17 cellular contexts compared by ENCODE assay signal in genomic region chr4:112247021-112247420, GRCh38. TPM values are rescaled to one million over a fixed set of nuclear protein-coding genes. Genes with fewer than 3 reads are reported as not detected.
DNase-seq lines count a peak whose midpoint lies in the region; ATAC-seq and TF ChIP-seq lines count a peak whose summit lies in the region.
"Had no signal": no experiment of that assay in that cellular context is flagged by ENCODE, and none has a peak within 500 bp of the region (broad histone marks: within the 10 kb centered on the region; RNA-seq: fewer than 3 reads in every experiment).

No MANE protein-coding gene starts in this region.

- no peaks in the 10 kb centered on the region for H3K9me2 ChIP-seq in GM23338 (ENCODE audit: insufficient read depth)

- intact Hi-C loops in IMR-90 (cut with micrococcal nuclease) = no loop called here

- H3K23ac ChIP-seq in IMR-90 (ENCODE audit: low read depth, low read length) = no peak overlapping the region

- no peak overlapping the region for H2BK5ac ChIP-seq in IMR-90 (ENCODE audit: low read depth, low read length, poor library complexity, severe bottlenecking)

- H3K27me3 ChIP-seq in GM23338 (ENCODE audit: insufficient read depth) (no peaks in the 10 kb centered on the region), IMR-90 (ENCODE audit: control insufficient read depth, insufficient read depth, low read length) (no peaks in the 10 kb centered on the region), iPS-15b (ENCODE audit: control insufficient read depth, insufficient read depth, low read length) (no peaks in the 10 kb centered on the region)
- H3K27me3 ChIP-seq: BLaER1 had no signal

- no peak for ATAC-seq in activated T-cell treated with anti-CD3 and anti-CD28 coated beads, Interleukin-2, amount 50 U/mL, for 72 hours (replicated peaks in 1 of 2)
- ATAC-seq in activated T-cell treated with anti-CD3 and anti-CD28 coated beads, Interleukin-2, amount 50 U/mL, for 4 hours = no peak
- ATAC-seq in GM23338 = no peak
- no peak for ATAC-seq in IMR-90 (ENCODE audit: low read depth)
- no peak for ATAC-seq in HG02759 (IDR thresholded peaks at IDR 0.05; ENCODE audit: unreplicated experiment)

- no peak overlapping the region for H4K8ac ChIP-seq in IMR-90 (ENCODE audit: low read depth in 2 of 2, low read length in 2 of 2)

- peak overlapping the region; percentile 13; the same call in 1 of the 2 replicates for H3K4me2 ChIP-seq in GM23338
- H3K4me2 ChIP-seq in IMR-90 (ENCODE audit: low read depth, low read length) = no peak overlapping the region
- H3K4me2 ChIP-seq: BLaER1 had no signal

- TF ChIP-seq POLR2A in IMR-90 (IDR thresholded peaks at IDR 0.05; ENCODE audit: low read depth, low read length) = no peak

- H4K20me1 ChIP-seq in GM23338 (replicated peaks; ENCODE audit: insufficient read depth) = no peaks in the 10 kb centered on the region; the same call in 1 of the 2 replicates
- no peaks in the 10 kb centered on the region for H4K20me1 ChIP-seq in IMR-90 (ENCODE audit: insufficient read depth, low read length)

- in situ Hi-C loops in IMR-90 (cut with MboI; ENCODE audit: low sequenced_read_pairs) = no loop called here

- H3K36me3 Mint-ChIP-seq in activated T-cell treated with anti-CD3 and anti-CD28 coated beads, Interleukin-2, amount 50 U/mL, for 72 hours (ENCODE audit: insufficient read depth in 2 of 2) = peaks cover 2 to 4% of the 10 kb centered on the region in 2 donors
- peaks cover 7% of the 10 kb centered on the region for H3K36me3 Mint-ChIP-seq in activated T-cell treated with anti-CD3 and anti-CD28 coated beads, Interleukin-2, amount 50 U/mL, for 4 hours (ENCODE audit: insufficient read depth)
- no peaks in the 10 kb centered on the region for H3K36me3 Mint-ChIP-seq in GM23338 (ENCODE audit: low read depth)

- no peak for DNase-seq in activated T-cell treated with anti-CD3 and anti-CD28 coated beads, Interleukin-2, amount 50 U/mL, for 72 hours
- DNase-seq in activated T-cell treated with anti-CD3 and anti-CD28 coated beads, Interleukin-2, amount 50 U/mL, for 4 hours = no peak
- DNase-seq in GM23338 (ENCODE audit: low spot score) = no peak
- no peak for DNase-seq in IMR-90
- DNase-seq in middle frontal gyrus (ENCODE audit: extremely low spot score, low spot score) = no peak
- DNase-seq in hepatic stellate cell (ENCODE audit: low spot score) = no peak
- DNase-seq: CD4-positive, alpha-beta memory T cell; DMS79 treated with DMSO at 0.1 percent for 48 hours; GF-D8; GOT3; KBM-7 had no signal

- H2AK5ac ChIP-seq in IMR-90 (ENCODE audit: low read depth, low read length) = no peak overlapping the region

- no peak overlapping the region for H4K91ac ChIP-seq in IMR-90 (ENCODE audit: insufficient read depth, low read depth, low read length)

- H3K4me3 Mint-ChIP-seq in activated T-cell treated with anti-CD3 and anti-CD28 coated beads, Interleukin-2, amount 50 U/mL, for 72 hours = no peak overlapping the region
- no peak overlapping the region for H3K4me3 Mint-ChIP-seq in activated T-cell treated with anti-CD3 and anti-CD28 coated beads, Interleukin-2, amount 50 U/mL, for 4 hours
- H3K4me3 Mint-ChIP-seq in GM23338 = peak overlapping the region; percentile 22; the same call in 2 of the 3 replicates
- H3K4me3 Mint-ChIP-seq: CD14-positive monocyte; CD4-positive, alpha-beta memory T cell had no signal

- H3K9me1 ChIP-seq in IMR-90 (ENCODE audit: insufficient read depth, low read length) = no peaks in the 10 kb centered on the region

- no peak overlapping the region for H4K5ac ChIP-seq in IMR-90 (ENCODE audit: low read depth, low read length)

- no peak overlapping the region for H3K56ac ChIP-seq in IMR-90 (ENCODE audit: extremely low read depth, insufficient read depth, low read length)

- H3K27ac Mint-ChIP-seq in activated T-cell treated with anti-CD3 and anti-CD28 coated beads, Interleukin-2, amount 50 U/mL, for 72 hours = peak overlapping the region; percentile 75
- H3K27ac Mint-ChIP-seq in GM23338 = peak overlapping the region; percentile 34; the same call in 1 of the 2 replicates

- no peak overlapping the region for H2AK9ac ChIP-seq in IMR-90 (replicated peaks; ENCODE audit: low read depth, low read length, poor library complexity)

- H3K4me3 ChIP-seq in GM23338 (no peak overlapping the region), IMR-90 (ENCODE audit: insufficient read depth, low read depth, low read length) (no peak overlapping the region), iPS-15b (ENCODE audit: low read depth, low read length) (peak overlapping the region; percentile 6)
- H3K4me3 ChIP-seq: BLaER1, HAP-1 had no signal

- H3K27me3 Mint-ChIP-seq in activated T-cell treated with anti-CD3 and anti-CD28 coated beads, Interleukin-2, amount 50 U/mL, for 72 hours (ENCODE audit: low read depth) = no peaks in the 10 kb centered on the region
- no peaks in the 10 kb centered on the region for H3K27me3 Mint-ChIP-seq in activated T-cell treated with anti-CD3 and anti-CD28 coated beads, Interleukin-2, amount 50 U/mL, for 4 hours (ENCODE audit: low read depth)
- H3K27me3 Mint-ChIP-seq in GM23338 (ENCODE audit: insufficient read depth, low read depth, poor library complexity) = peaks cover 2% of the 10 kb centered on the region
- H3K27me3 Mint-ChIP-seq: CD4-positive, alpha-beta memory T cell had no signal

- no peak overlapping the region for H2BK20ac ChIP-seq in IMR-90 (ENCODE audit: low read depth, low read length)

- H3K9me3 Mint-ChIP-seq in activated T-cell treated with anti-CD3 and anti-CD28 coated beads, Interleukin-2, amount 50 U/mL, for 72 hours = no peaks in the 10 kb centered on the region
- H3K9me3 Mint-ChIP-seq in activated T-cell treated with anti-CD3 and anti-CD28 coated beads, Interleukin-2, amount 50 U/mL, for 4 hours = no peaks in the 10 kb centered on the region
- H3K9me3 Mint-ChIP-seq in GM23338 = no peaks in the 10 kb centered on the region
- H3K9me3 Mint-ChIP-seq: CD14-positive monocyte; CD4-positive, alpha-beta memory T cell had no signal

- CTCF ChIA-PET in IMR-90 (lab: Yijun Ruan, JAX) = interaction anchor here (0.6 kb wide), 1 partner anchor 13 kb away, joined by 4 read pairs; no protein-coding TSS in a partner anchor

- H3K4ac ChIP-seq in IMR-90 (ENCODE audit: low read depth, low read length) = no peak overlapping the region

- H3K27ac ChIP-seq in GM23338 (ENCODE audit: low read depth) = peak overlapping the region; percentile 13; the same call in 1 of the 2 replicates
- no peak overlapping the region for H3K27ac ChIP-seq in IMR-90 (ENCODE audit: insufficient read depth, low read length)
- H3K27ac ChIP-seq: 22Rv1, BLaER1 had no signal

- no CpG with 5 or more reads among the region's 3 CpGs for WGBS in IMR-90 (ENCODE audit: extremely low coverage in 2 of 2, insufficient read length in 1 of 2), 2 experiments

- H3K9ac ChIP-seq in IMR-90 (ENCODE audit: low read depth, low read length) = no peak overlapping the region
- H3K9ac ChIP-seq in iPS-15b (ENCODE audit: low read depth, low read length) = no peak overlapping the region
- H3K9ac ChIP-seq: BLaER1 had no signal

- H3K79me2 ChIP-seq in GM23338 (replicated peaks; ENCODE audit: insufficient read depth) = peaks cover 90% of the 10 kb centered on the region

- H3K79me1 ChIP-seq in IMR-90 (ENCODE audit: low read depth in 1 of 2, low read length in 2 of 2) = peaks cover 7 to 12% of the 10 kb centered on the region in 2 experiments; a peak in 1 of 4 replicates

- H3K9me3 ChIP-seq in IMR-90 (ENCODE audit: control insufficient read depth, insufficient read depth, low read length) (no peaks in the 10 kb centered on the region), iPS-15b (ENCODE audit: control insufficient read depth, insufficient read depth, low read length) (no peaks in the 10 kb centered on the region)
- H3K9me3 ChIP-seq: BLaER1, HAP-1 had no signal

- H2AFZ ChIP-seq in GM23338 = no peak overlapping the region
- H2AFZ ChIP-seq in IMR-90 (replicated peaks; ENCODE audit: low read length, poor library complexity) = no peak overlapping the region

- POLR2A ChIA-PET in IMR-90 (lab: Charles Lee; ENCODE audit: unreplicated experiment) = no interaction called here

- no peak overlapping the region for H3K18ac ChIP-seq in IMR-90 (ENCODE audit: low read depth, low read length)

- H2BK120ac ChIP-seq in IMR-90 (ENCODE audit: low read depth, low read length) = no peak overlapping the region

- dilution Hi-C loops in IMR-90 (cut with HindIII; ENCODE audit: low sequenced_read_pairs, unreplicated experiment) = no loop called here

- BruUV-seq in IMR-90 (replicated peaks; lab: Mats Ljungman, UMichigan) = no TSS peak

- peaks cover 9% of the 10 kb centered on the region for H3K4me1 Mint-ChIP-seq in activated T-cell treated with anti-CD3 and anti-CD28 coated beads, Interleukin-2, amount 50 U/mL, for 72 hours (ENCODE audit: low read depth)
- peaks cover 7% of the 10 kb centered on the region for H3K4me1 Mint-ChIP-seq in activated T-cell treated with anti-CD3 and anti-CD28 coated beads, Interleukin-2, amount 50 U/mL, for 4 hours (ENCODE audit: low read depth)
- peaks cover 36% of the 10 kb centered on the region for H3K4me1 Mint-ChIP-seq in GM23338

- no peaks in the 10 kb centered on the region for H3K36me3 ChIP-seq in GM23338 (ENCODE audit: insufficient read depth)
- no peaks in the 10 kb centered on the region for H3K36me3 ChIP-seq in IMR-90 (ENCODE audit: control insufficient read depth, insufficient read depth, low read length)
- no peaks in the 10 kb centered on the region for H3K36me3 ChIP-seq in iPS-15b (ENCODE audit: control insufficient read depth, insufficient read depth, low read length)
- H3K36me3 ChIP-seq: HAP-1 had no signal

- no peak for TF ChIP-seq RAD21 in IMR-90 (IDR thresholded peaks at IDR 0.05; ENCODE audit: low read length)

- no peaks in the 10 kb centered on the region for H3F3A ChIP-seq in GM23338 (replicated peaks; ENCODE audit: low read depth)

- H3K4me1 ChIP-seq in GM23338 (ENCODE audit: insufficient read depth) = peaks cover 13% of the 10 kb centered on the region
- H3K4me1 ChIP-seq in IMR-90 (ENCODE audit: control insufficient read depth, insufficient read depth, low read length) = no peaks in the 10 kb centered on the region
- peaks cover 8% of the 10 kb centered on the region for H3K4me1 ChIP-seq in iPS-15b (ENCODE audit: control insufficient read depth, insufficient read depth, low read length)
- H3K4me1 ChIP-seq: BLaER1 had no signal

- no peak overlapping the region for H2BK15ac ChIP-seq in IMR-90 (ENCODE audit: low read depth, low read length)

- TF ChIP-seq CTCF in GM23338 (conservative IDR thresholded peaks at IDR 0.05; ENCODE audit: low read depth in 2 of 2) = no peak
- no peak for TF ChIP-seq CTCF in IMR-90 (conservative IDR thresholded peaks at IDR 0.05; ENCODE audit: low read depth, low read length)

- no peak overlapping the region for H3K14ac ChIP-seq in IMR-90 (replicated peaks; ENCODE audit: low read depth, low read length)

RNA-seq across cellular contexts. Expression of gene AP1AR, which starts 15.4 kb away (rescaled TPM):
- total RNA-seq in activated T-cell treated with anti-CD3 and anti-CD28 coated beads, Interleukin-2, amount 50 U/mL, for 72 hours = 10 to 100 TPM; 21.6 to 33.2 TPM
- 10 to 100 TPM; 19.1 to 27.4 (median 20.6) TPM for total RNA-seq in activated T-cell treated with anti-CD3 and anti-CD28 coated beads, Interleukin-2, amount 50 U/mL, for 4 hours
- 25.5 and 28.0 TPM in 2 replicates for total RNA-seq in GM23338 (2014; rRNA removed; shearing (Covaris generic))
- polyA plus RNA-seq in GM23338 (2016; fragmentation: Nextera tagmentation; extraction: Ambion mirVana) (17.5 and 18.5 TPM in 2 replicates), IMR-90 (2012; rRNA removed) (3.3 and 4.0 TPM in 2 replicates)
- 4.7 and 8.3 TPM in 2 replicates for total RNA-seq in IMR-90 (2012; rRNA removed)
- polyA plus RNA-seq in IMR-90 (2012; cell fraction: cytosol; rRNA removed) = 3.6 and 3.8 TPM in 2 replicates
- 3.3 and 5.4 TPM in 2 replicates for polyA plus RNA-seq in IMR-90 (2012; cell fraction: nucleus; rRNA removed; ENCODE audit: low replicate concordance)

RNA-seq across cellular contexts. Expression of gene TIFA, which starts 38.7 kb away (rescaled TPM):
- 10 to 100 TPM; 82.7 to 87.1 TPM for total RNA-seq in activated T-cell treated with anti-CD3 and anti-CD28 coated beads, Interleukin-2, amount 50 U/mL, for 72 hours
- 10 to 100 TPM; 13.4 to 29.9 (median 21.1) TPM for total RNA-seq in activated T-cell treated with anti-CD3 and anti-CD28 coated beads, Interleukin-2, amount 50 U/mL, for 4 hours
- total RNA-seq in GM23338 (2014; rRNA removed; shearing (Covaris generic)) = 1.6 and 4.7 TPM in 2 replicates
- polyA plus RNA-seq in GM23338 (2016; fragmentation: Nextera tagmentation; extraction: Ambion mirVana) (1.5 and 2.6 TPM in 2 replicates), IMR-90 (2012; rRNA removed) (2.5 and 3.7 TPM in 2 replicates)
- total RNA-seq in IMR-90 (2012; rRNA removed) = 2.5 and 3.6 TPM in 2 replicates
- polyA plus RNA-seq in IMR-90 (2012; cell fraction: cytosol; rRNA removed) = 0.55 and 0.65 TPM in 2 replicates
- polyA plus RNA-seq in IMR-90 (2012; cell fraction: nucleus; rRNA removed; ENCODE audit: low replicate concordance) = 0.25 and 1.0 TPM in 2 replicates

RNA-seq across cellular contexts. Expression of gene ALPK1, which starts 50.1 kb away (rescaled TPM):
- 10 to 100 TPM; 61.6 to 64.7 TPM for total RNA-seq in activated T-cell treated with anti-CD3 and anti-CD28 coated beads, Interleukin-2, amount 50 U/mL, for 72 hours
- total RNA-seq in activated T-cell treated with anti-CD3 and anti-CD28 coated beads, Interleukin-2, amount 50 U/mL, for 4 hours = 1 to 10 TPM; 2.6 to 4.0 (median 3.6) TPM
- total RNA-seq in GM23338 (2014; rRNA removed; shearing (Covaris generic)) = 0.49 and 2.0 TPM in 2 replicates
- polyA plus RNA-seq in GM23338 (2016; fragmentation: Nextera tagmentation; extraction: Ambion mirVana) (0.10 TPM in 1 of 2 replicates, not detected in the other), IMR-90 (2012; rRNA removed) (2.8 and 3.3 TPM in 2 replicates)
- 7.9 and 8.6 TPM in 2 replicates for total RNA-seq in IMR-90 (2012; rRNA removed)
- polyA plus RNA-seq in IMR-90 (2012; cell fraction: cytosol; rRNA removed) = 0.93 and 1.1 TPM in 2 replicates
- 2.7 and 11.5 TPM in 2 replicates for polyA plus RNA-seq in IMR-90 (2012; cell fraction: nucleus; rRNA removed; ENCODE audit: low replicate concordance)
